39 cellular contexts compared by ENCODE assay signal in the genomic region with DNA sequence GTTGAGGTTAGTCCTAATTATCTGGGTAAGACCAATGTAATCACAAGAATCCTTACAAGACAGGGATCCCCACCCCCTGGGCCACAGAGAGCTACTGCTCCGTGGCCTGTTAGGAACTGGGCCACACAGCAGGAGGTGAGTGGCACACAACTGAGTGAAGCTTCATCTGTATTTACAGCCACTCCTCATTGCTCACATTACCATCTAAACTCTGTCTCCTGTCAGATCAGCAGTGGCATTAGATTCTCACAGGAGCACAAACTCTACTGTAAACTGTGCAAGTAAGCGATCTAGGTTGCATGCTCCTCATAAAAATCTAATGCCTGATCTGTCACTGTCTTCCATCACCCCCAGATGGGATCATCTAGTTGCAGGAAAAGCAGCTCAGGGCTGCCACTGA.
"Had no signal": no experiment of that assay in that cellular context is flagged by ENCODE, and none has a peak within 500 bp of the region (broad histone marks: within the 10 kb centered on the region; RNA-seq: fewer than 3 reads in every experiment).

No MANE protein-coding gene starts in this region.

- H3K9me3 ChIP-seq: adrenal gland, ascending aorta, body of pancreas, breast epithelium had no signal

- H3K4me1 ChIP-seq: adrenal gland, ascending aorta, body of pancreas, breast epithelium had no signal

- H3K27me3 ChIP-seq: adrenal gland, ascending aorta, body of pancreas, brain microvascular endothelial cell, breast epithelium, cardiac muscle cell had no signal

- H3K27ac ChIP-seq: adrenal gland, ascending aorta, body of pancreas, brain microvascular endothelial cell, breast epithelium, cardiac muscle cell had no signal

- DNase-seq: activated effector memory CD4-positive, alpha-beta T cell treated with anti-CD3 and anti-CD28 coated beads, Interleukin-2, amount 50 U/mL, for 16 hours; activated effector memory CD4-positive, alpha-beta T cell treated with Interleukin-2 at 50 U/mL for 16 hours; activated gamma-delta T cell; activated gamma-delta T cell treated with Interleukin-2 at 50 U/mL for 16 hours; activated naive CD4-positive, alpha-beta T cell; activated naive CD4-positive, alpha-beta T cell treated with anti-CD3 and anti-CD28 coated beads for 36 hours; activated naive CD4-positive, alpha-beta T cell treated with anti-CD3 and anti-CD28 coated beads, Interleukin-2, amount 10 ng/mL, durations not matched to agents 7 days and 5 days; activated naive CD4-positive, alpha-beta T cell treated with anti-CD3 and anti-CD28 coated beads, Interleukin-2, amount 50 U/mL, for 16 hours; activated naive CD4-positive, alpha-beta T cell treated with Interleukin-2 at 50 U/mL for 16 hours; activated naive CD8-positive, alpha-beta T cell treated with anti-CD3 and anti-CD28 coated beads for 36 hours; activated naive CD8-positive, alpha-beta T cell treated with anti-CD3 and anti-CD28 coated beads, Interleukin-2, amount 10 ng/mL, durations not matched to agents 7 days and 5 days; activated naive CD8-positive, alpha-beta T cell treated with anti-CD3 and anti-CD28 coated beads, Interleukin-2, amount 50 U/mL, for 24 hours; activated T-cell treated with anti-CD3 and anti-CD28 coated beads for 4 hours; activated T-cell treated with anti-CD3 and anti-CD28 coated beads, Interleukin-2, amount 50 U/mL, for 1 hour; activated T-cell treated with anti-CD3 and anti-CD28 coated beads, Interleukin-2, amount 50 U/mL, for 24 hours; activated T-cell treated with anti-CD3 and anti-CD28 coated beads, Interleukin-2, amount 50 U/mL, for 4 hours; activated T-cell treated with anti-CD3 and anti-CD28 coated beads, Interleukin-2, amount 50 U/mL, for 48 hours; activated T-cell treated with anti-CD3 and anti-CD28 coated beads, Interleukin-2, amount 50 U/mL, for 72 hours; adrenal gland; amniotic stem cell; amygdala; anterior cingulate cortex; aorta; body of pancreas; brain microvascular endothelial cell; caudate nucleus; central memory CD4-positive, alpha-beta T cell; cerebellar nuclear complex had no signal

- H3K27ac Mint-ChIP-seq: activated naive CD4-positive, alpha-beta T cell treated with anti-CD3 and anti-CD28 coated beads for 36 hours; activated naive CD4-positive, alpha-beta T cell treated with anti-CD3 and anti-CD28 coated beads, Interleukin-2, amount 10 ng/mL, durations not matched to agents 7 days and 5 days; activated naive CD4-positive, alpha-beta T cell treated with anti-CD3 and anti-CD28 coated beads, Interleukin-2, amount 50 U/mL, for 24 hours; activated naive CD4-positive, alpha-beta T cell treated with anti-CD3 and anti-CD28 coated beads, Interleukin-2, amount 50 U/mL, for 72 hours; activated naive CD8-positive, alpha-beta T cell; activated naive CD8-positive, alpha-beta T cell treated with anti-CD3 and anti-CD28 coated beads for 36 hours; activated naive CD8-positive, alpha-beta T cell treated with anti-CD3 and anti-CD28 coated beads, Interleukin-2, amount 10 ng/mL, durations not matched to agents 7 days and 5 days; activated naive CD8-positive, alpha-beta T cell treated with anti-CD3 and anti-CD28 coated beads, Interleukin-2, amount 50 U/mL, for 24 hours; activated T-cell treated with anti-CD3 and anti-CD28 coated beads, Interleukin-2, amount 50 U/mL, for 24 hours; activated T-cell treated with anti-CD3 and anti-CD28 coated beads, Interleukin-2, amount 50 U/mL, for 72 hours; activated T-helper 1 cell treated with anti-CD3 and anti-CD28 coated beads, Interleukin-12 subunit alpha, Interleukin-12 subunit beta, Interleukin-2, Interleukin-4 antibody, amounts not matched to agents 30 ng/mL and 10 ng/mL and 1 ng/mL, durations not matched to agents 14 hours and 24 hours and 36 hours; activated T-helper 17 cell treated with anti-CD3 and anti-CD28 coated beads, Interleukin-2, amount 50 U/mL, for 72 hours; activated T-helper 2 cell treated with anti-CD3 and anti-CD28 coated beads, Interferon-gamma antibody, Interleukin-2, Interleukin-4, amounts not matched to agents 10 μg/mL and 5 μg/mL and 100 μg/mL, durations not matched to agents 14 hours and 24 hours and 36 hours; brain had no signal

- H3K4me1 Mint-ChIP-seq: activated naive CD4-positive, alpha-beta T cell treated with anti-CD3 and anti-CD28 coated beads, Interleukin-2, amount 10 ng/mL, durations not matched to agents 7 days and 5 days; activated naive CD4-positive, alpha-beta T cell treated with anti-CD3 and anti-CD28 coated beads, Interleukin-2, amount 50 U/mL, for 24 hours; activated naive CD8-positive, alpha-beta T cell treated with anti-CD3 and anti-CD28 coated beads for 36 hours; activated naive CD8-positive, alpha-beta T cell treated with anti-CD3 and anti-CD28 coated beads, Interleukin-2, amount 10 ng/mL, durations not matched to agents 7 days and 5 days; activated naive CD8-positive, alpha-beta T cell treated with anti-CD3 and anti-CD28 coated beads, Interleukin-2, amount 50 U/mL, for 24 hours; activated T-helper 17 cell treated with anti-CD3 and anti-CD28 coated beads, Interleukin-2, amount 50 U/mL, for 72 hours; brain; central memory CD8-positive, alpha-beta T cell had no signal

- H3K36me3 Mint-ChIP-seq: activated naive CD4-positive, alpha-beta T cell treated with anti-CD3 and anti-CD28 coated beads, Interleukin-2, amount 10 ng/mL, durations not matched to agents 7 days and 5 days; activated naive CD4-positive, alpha-beta T cell treated with anti-CD3 and anti-CD28 coated beads, Interleukin-2, amount 50 U/mL, for 24 hours; activated naive CD4-positive, alpha-beta T cell treated with anti-CD3 and anti-CD28 coated beads, Interleukin-2, amount 50 U/mL, for 72 hours; activated naive CD8-positive, alpha-beta T cell; activated naive CD8-positive, alpha-beta T cell treated with anti-CD3 and anti-CD28 coated beads for 36 hours; activated naive CD8-positive, alpha-beta T cell treated with anti-CD3 and anti-CD28 coated beads, Interleukin-2, amount 10 ng/mL, durations not matched to agents 7 days and 5 days; brain had no signal

- H3K9me3 Mint-ChIP-seq: activated naive CD4-positive, alpha-beta T cell treated with anti-CD3 and anti-CD28 coated beads, Interleukin-2, amount 10 ng/mL, durations not matched to agents 7 days and 5 days; activated naive CD4-positive, alpha-beta T cell treated with anti-CD3 and anti-CD28 coated beads, Interleukin-2, amount 50 U/mL, for 24 hours; activated naive CD4-positive, alpha-beta T cell treated with anti-CD3 and anti-CD28 coated beads, Interleukin-2, amount 50 U/mL, for 72 hours; activated naive CD8-positive, alpha-beta T cell treated with anti-CD3 and anti-CD28 coated beads for 36 hours; activated naive CD8-positive, alpha-beta T cell treated with anti-CD3 and anti-CD28 coated beads, Interleukin-2, amount 10 ng/mL, durations not matched to agents 7 days and 5 days; activated T-cell treated with anti-CD3 and anti-CD28 coated beads, Interleukin-2, amount 50 U/mL, for 24 hours; activated T-cell treated with anti-CD3 and anti-CD28 coated beads, Interleukin-2, amount 50 U/mL, for 4 hours; activated T-helper 1 cell treated with anti-CD3 and anti-CD28 coated beads, Interleukin-12 subunit alpha, Interleukin-12 subunit beta, Interleukin-2, Interleukin-4 antibody, amounts not matched to agents 30 ng/mL and 10 ng/mL and 1 ng/mL, durations not matched to agents 14 hours and 24 hours and 36 hours; activated T-helper 17 cell treated with anti-CD3 and anti-CD28 coated beads, Interleukin-2, amount 50 U/mL, for 72 hours; activated T-helper 2 cell treated with anti-CD3 and anti-CD28 coated beads, Interferon-gamma antibody, Interleukin-2, Interleukin-4, amounts not matched to agents 10 μg/mL and 5 μg/mL and 100 μg/mL, durations not matched to agents 14 hours and 24 hours and 36 hours; central memory CD8-positive, alpha-beta T cell had no signal

- H3K27me3 Mint-ChIP-seq: activated naive CD4-positive, alpha-beta T cell treated with anti-CD3 and anti-CD28 coated beads, Interleukin-2, amount 10 ng/mL, durations not matched to agents 7 days and 5 days; activated naive CD4-positive, alpha-beta T cell treated with anti-CD3 and anti-CD28 coated beads, Interleukin-2, amount 50 U/mL, for 24 hours; activated naive CD8-positive, alpha-beta T cell; activated naive CD8-positive, alpha-beta T cell treated with anti-CD3 and anti-CD28 coated beads for 36 hours; activated naive CD8-positive, alpha-beta T cell treated with anti-CD3 and anti-CD28 coated beads, Interleukin-2, amount 10 ng/mL, durations not matched to agents 7 days and 5 days; activated naive CD8-positive, alpha-beta T cell treated with anti-CD3 and anti-CD28 coated beads, Interleukin-2, amount 50 U/mL, for 24 hours; activated T-cell treated with anti-CD3 and anti-CD28 coated beads, Interleukin-2, amount 50 U/mL, for 24 hours; activated T-helper 17 cell treated with anti-CD3 and anti-CD28 coated beads, Interleukin-2, amount 50 U/mL, for 72 hours; brain had no signal

- H3K36me3 ChIP-seq: adrenal gland, ascending aorta, brain microvascular endothelial cell, breast epithelium, cardiac muscle cell had no signal

- H3K4me3 ChIP-seq: adrenal gland, ascending aorta, body of pancreas, breast epithelium, cardiac muscle cell had no signal

- H3K4me3 Mint-ChIP-seq: activated naive CD4-positive, alpha-beta T cell treated with anti-CD3 and anti-CD28 coated beads for 36 hours; activated naive CD4-positive, alpha-beta T cell treated with anti-CD3 and anti-CD28 coated beads, Interleukin-2, amount 10 ng/mL, durations not matched to agents 7 days and 5 days; activated naive CD4-positive, alpha-beta T cell treated with anti-CD3 and anti-CD28 coated beads, Interleukin-2, amount 50 U/mL, for 24 hours; activated naive CD8-positive, alpha-beta T cell; activated naive CD8-positive, alpha-beta T cell treated with anti-CD3 and anti-CD28 coated beads for 36 hours; activated naive CD8-positive, alpha-beta T cell treated with anti-CD3 and anti-CD28 coated beads, Interleukin-2, amount 10 ng/mL, durations not matched to agents 7 days and 5 days; activated naive CD8-positive, alpha-beta T cell treated with anti-CD3 and anti-CD28 coated beads, Interleukin-2, amount 50 U/mL, for 24 hours; activated T-cell treated with anti-CD3 and anti-CD28 coated beads, Interleukin-2, amount 50 U/mL, for 24 hours; activated T-cell treated with anti-CD3 and anti-CD28 coated beads, Interleukin-2, amount 50 U/mL, for 4 hours; activated T-cell treated with anti-CD3 and anti-CD28 coated beads, Interleukin-2, amount 50 U/mL, for 72 hours; activated T-helper 1 cell treated with anti-CD3 and anti-CD28 coated beads, Interleukin-12 subunit alpha, Interleukin-12 subunit beta, Interleukin-2, Interleukin-4 antibody, amounts not matched to agents 30 ng/mL and 10 ng/mL and 1 ng/mL, durations not matched to agents 14 hours and 24 hours and 36 hours; activated T-helper 17 cell treated with anti-CD3 and anti-CD28 coated beads, Interleukin-2, amount 50 U/mL, for 72 hours; brain; central memory CD8-positive, alpha-beta T cell had no signal
